In genomic region chr2:137838255-137839092, GRCh38 we compare ENCODE assay signal across 9 cellular contexts.
DNase-seq lines count a peak whose midpoint lies in the region; ATAC-seq and TF ChIP-seq lines count a peak whose summit lies in the region.
"Had no signal": no experiment of that assay in that cellular context is flagged by ENCODE, and none has a peak within 500 bp of the region (broad histone marks: within the 10 kb centered on the region; RNA-seq: fewer than 3 reads in every experiment).

No MANE protein-coding gene starts in this region.

- DNase-seq in DMS114 treated with DMSO at 0.1 percent for 48 hours (lab: John Stamatoyannopoulos, UW; ENCODE audit: unreplicated experiment) (peak; percentile 28), Panc1 (ENCODE audit: low read depth, low spot score) (peak; percentile 32), erythroblast (lab: John Stamatoyannopoulos, UW) (peak; percentile 34 to 58), activated T-cell treated with anti-CD3 and anti-CD28 coated beads for 4 hours (no peak)
- peak; percentile 35 for DNase-seq in Jurkat, Clone E6-1 (ENCODE audit: low read depth, low spot score)

- peak; percentile 73 for TF ChIP-seq CTCF in Panc1 (IDR thresholded peaks at IDR 0.05)
- peak; percentile 29 for TF ChIP-seq CTCF in neutrophil (IDR thresholded peaks at IDR 0.05)

- POLR2A ChIA-PET in Panc1 (lab: Charles Lee): no interaction called here

- CTCF ChIA-PET in Panc1 (lab: Charles Lee): interaction anchor here (0.6 to 0.8 kb wide), 3 partner anchors 371 to 1771 kb away, joined by 3 to 7 read pairs (median 3); no protein-coding TSS in a partner anchor

- BruUV-seq in Panc1 (replicated peaks; lab: Mats Ljungman, UMichigan): no TSS peak

- H3K27ac ChIP-seq in Panc1 (ENCODE audit: low read length): no peak overlapping the region
- no peak overlapping the region for H3K27ac ChIP-seq in neutrophil

- H3K9me3 ChIP-seq in Panc1 (ENCODE audit: control insufficient read depth, insufficient read depth, low read depth, low read length) (no peaks in the 10 kb centered on the region), neutrophil (no peaks in the 10 kb centered on the region)

- in situ Hi-C loops in Panc1 (cut with HindIII; ENCODE audit: low pct_unique_long_range_greater_than_20kb, low sequenced_read_pairs): no loop called here

- intact Hi-C loops in Panc1 (cut with micrococcal nuclease; ENCODE audit: unreplicated experiment): loop anchor here (2.0 to 10.0 kb wide), 3 partner anchors 144 to 1416 kb away; no protein-coding TSS in a partner anchor

- peak; percentile 68 for ATAC-seq in GM21367 (IDR thresholded peaks at IDR 0.05; ENCODE audit: unreplicated experiment)
- ATAC-seq in Panc1: peak; percentile 83
- no peak for ATAC-seq in HG03460 (IDR thresholded peaks at IDR 0.05; ENCODE audit: unreplicated experiment)
- ATAC-seq: naive thymus-derived CD8-positive, alpha-beta T cell had no signal

- no peak overlapping the region for H3K4me3 ChIP-seq in Jurkat, Clone E6-1 (ENCODE audit: low read length)
- no peak overlapping the region for H3K4me3 ChIP-seq in Panc1 (ENCODE audit: low read depth in 2 of 2, low read length in 2 of 2)
- H3K4me3 ChIP-seq in neutrophil (ENCODE audit: low read depth in 1 of 2, low read length in 1 of 2): no peak overlapping the region

- H3K36me3 ChIP-seq in Panc1 (ENCODE audit: control insufficient read depth, insufficient read depth, low read length): no peaks in the 10 kb centered on the region
- H3K36me3 ChIP-seq in neutrophil: no peaks in the 10 kb centered on the region

- H3K4me1 ChIP-seq in Panc1 (ENCODE audit: control insufficient read depth, insufficient read depth, low read length) (no peaks in the 10 kb centered on the region), neutrophil (ENCODE audit: control insufficient read depth in 1 of 2, insufficient read depth in 1 of 2, low read depth in 1 of 2, low read length in 1 of 2) (no peaks in the 10 kb centered on the region)

- no peak for TF ChIP-seq POLR2A in erythroblast (IDR thresholded peaks at IDR 0.05; ENCODE audit: low read length)

- no peaks in the 10 kb centered on the region for H3K27me3 ChIP-seq in Panc1 (ENCODE audit: control insufficient read depth, insufficient read depth, low read length)
- H3K27me3 ChIP-seq in neutrophil: no peaks in the 10 kb centered on the region
